11 cellular contexts compared by ENCODE assay signal in genomic region chr17:15247891-15248529, GRCh38. TPM values are rescaled to one million over a fixed set of nuclear protein-coding genes. Genes with fewer than 3 reads are reported as not detected.
A peak's percentile ranks its signal among the peaks of the same experiment; 100 is the strongest.
DNase-seq lines count a peak whose midpoint lies in the region; ATAC-seq and TF ChIP-seq lines count a peak whose summit lies in the region.
"Had no signal": no experiment of that assay in that cellular context is flagged by ENCODE, and none has a peak within 500 bp of the region (broad histone marks: within the 10 kb centered on the region; RNA-seq: fewer than 3 reads in every experiment).

No MANE protein-coding gene starts in this region.

- no peak for ATAC-seq in GM21619 (IDR thresholded peaks at IDR 0.05; ENCODE audit: unreplicated experiment)
- no peak for ATAC-seq in HG02938 (IDR thresholded peaks at IDR 0.05; ENCODE audit: unreplicated experiment)

- no peak overlapping the region for H3K4me3 Mint-ChIP-seq in activated naive CD8-positive, alpha-beta T cell treated with anti-CD3 and anti-CD28 coated beads for 36 hours
- H3K4me3 Mint-ChIP-seq: IgD-negative memory B cell had no signal

- H3K36me3 ChIP-seq in WERI-Rb-1 (no peaks in the 10 kb centered on the region), subcutaneous abdominal adipose tissue (ENCODE audit: control insufficient read depth in 5 of 5, insufficient read depth in 5 of 5, low read length in 5 of 5) (peaks cover 11 to 57% (median 46%) of the 10 kb centered on the region in 5 donors)

- H3K4me1 Mint-ChIP-seq in activated naive CD8-positive, alpha-beta T cell treated with anti-CD3 and anti-CD28 coated beads for 36 hours = no peaks in the 10 kb centered on the region
- H3K4me1 Mint-ChIP-seq: IgD-negative memory B cell had no signal

- peaks cover 2 to 79% (median 72%) of the 10 kb centered on the region in 5 donors for H3K4me1 ChIP-seq in subcutaneous abdominal adipose tissue (ENCODE audit: control insufficient read depth in 5 of 5, insufficient read depth in 5 of 5, low read length in 5 of 5)

- no peaks in the 10 kb centered on the region for H3K9me3 Mint-ChIP-seq in activated naive CD8-positive, alpha-beta T cell treated with anti-CD3 and anti-CD28 coated beads for 36 hours

- H3K4me3 ChIP-seq in WERI-Rb-1 (ENCODE audit: low read depth, low read length) (no peak overlapping the region), subcutaneous abdominal adipose tissue (ENCODE audit: low read depth in 1 of 5, low read length in 5 of 5) (no peak overlapping the region)
- H3K4me3 ChIP-seq: HAP-1 had no signal

- DNase-seq in NCI-H82 (lab: John Stamatoyannopoulos, UW) (peak; percentile 44), NCI-H82 treated with DMSO at 0.1 percent for 48 hours (lab: John Stamatoyannopoulos, UW; ENCODE audit: unreplicated experiment) (no peak), WERI-Rb-1 (peak; percentile 19), foreskin melanocyte (peak; percentile 57)
- DNase-seq in activated naive CD8-positive, alpha-beta T cell treated with anti-CD3 and anti-CD28 coated beads for 36 hours = no peak
- DNase-seq: SHP77 treated with DMSO at 0.1 percent for 48 hours had no signal

- H3K27me3 ChIP-seq in WERI-Rb-1 (ENCODE audit: insufficient read depth, low read depth, severe bottlenecking) (no peaks in the 10 kb centered on the region), subcutaneous abdominal adipose tissue (ENCODE audit: control insufficient read depth in 5 of 5, insufficient read depth in 4 of 5, low read length in 5 of 5) (no peaks in the 10 kb centered on the region)

- H3K9me3 ChIP-seq in WERI-Rb-1 (ENCODE audit: severe bottlenecking) (no peaks in the 10 kb centered on the region), subcutaneous abdominal adipose tissue (ENCODE audit: control insufficient read depth in 5 of 5, low read length in 5 of 5) (no peaks in the 10 kb centered on the region)
- H3K9me3 ChIP-seq: HAP-1 had no signal

- H3K27ac ChIP-seq in WERI-Rb-1 = no peak overlapping the region
- peak overlapping the region; percentile 19 for H3K27ac ChIP-seq in subcutaneous abdominal adipose tissue (ENCODE audit: low read depth, low read length)

- peak; percentile 59 for TF ChIP-seq CTCF in WERI-Rb-1 (IDR thresholded peaks at IDR 0.05; ENCODE audit: low read depth, low read length)

- H3K36me3 Mint-ChIP-seq in activated naive CD8-positive, alpha-beta T cell treated with anti-CD3 and anti-CD28 coated beads for 36 hours = no peaks in the 10 kb centered on the region
- H3K36me3 Mint-ChIP-seq: IgD-negative memory B cell had no signal

- H3K27me3 Mint-ChIP-seq in activated naive CD8-positive, alpha-beta T cell treated with anti-CD3 and anti-CD28 coated beads for 36 hours = peaks cover 10% of the 10 kb centered on the region
- H3K27me3 Mint-ChIP-seq: IgD-negative memory B cell had no signal

- H3K27ac Mint-ChIP-seq in activated naive CD8-positive, alpha-beta T cell treated with anti-CD3 and anti-CD28 coated beads for 36 hours = no peak overlapping the region
- H3K27ac Mint-ChIP-seq: IgD-negative memory B cell had no signal

- peak overlapping the region in 1 of 5 donors; percentile 4 for H3K9ac ChIP-seq in subcutaneous abdominal adipose tissue (ENCODE audit: low read length in 5 of 5)

RNA-seq across cellular contexts. Expression of gene PMP22, which starts 17.1 kb away (rescaled TPM):
- total RNA-seq in activated naive CD8-positive, alpha-beta T cell treated with anti-CD3 and anti-CD28 coated beads for 36 hours = under 1 TPM; 0.21 to 0.22 TPM

Comparison
In these comparisons a context has a peak if more than half of its experiments do, and no peak if none do; other contexts are left out.
1. DNase-seq: peak in NCI-H82 (single experiment), WERI-Rb-1 (single experiment) and foreskin melanocyte (single experiment); none in NCI-H82 treated with DMSO at 0.1 percent for 48 hours (single experiment) and activated naive CD8-positive, alpha-beta T cell treated with anti-CD3 and anti-CD28 coated beads for 36 hours (single experiment).